In the genomic region with DNA sequence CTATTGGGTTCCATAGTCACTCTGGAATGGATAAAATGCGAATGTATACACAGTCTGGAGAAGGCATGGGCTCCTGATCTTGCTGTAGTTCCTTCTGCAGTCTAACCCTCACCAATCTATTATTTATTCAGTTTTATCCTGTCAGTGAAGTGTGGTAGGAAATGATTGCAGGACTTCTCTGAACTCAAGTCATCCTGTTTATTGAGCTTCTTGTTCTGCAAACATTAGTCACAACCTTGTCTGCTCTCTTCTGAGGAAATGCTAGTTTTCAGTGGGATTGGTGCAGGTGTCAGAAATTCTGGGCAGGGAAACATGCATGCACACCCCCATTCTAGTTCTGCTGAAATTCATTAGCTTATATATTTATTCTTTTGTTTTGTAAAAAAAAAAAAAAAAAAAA, we compare ENCODE assay signal across 26 cellular contexts.
DNase-seq lines count a peak whose midpoint lies in the region; ATAC-seq, FAIRE-seq and TF ChIP-seq lines count a peak whose summit lies in the region.
"Had no signal": no experiment of that assay in that cellular context is flagged by ENCODE, and none has a peak within 500 bp of the region (broad histone marks: within the 10 kb centered on the region; RNA-seq: fewer than 3 reads in every experiment).

No MANE protein-coding gene starts in this region.

- POLR2A ChIA-PET in PC-3 (lab: Charles Lee; ENCODE audit: unreplicated experiment): interaction anchor here (0.8 kb wide), 1 partner anchor 1502 kb away, joined by 3 read pairs; no protein-coding TSS in a partner anchor
- POLR2A ChIA-PET in endothelial cell of umbilical vein (lab: Charles Lee): no interaction called here

- DNase-seq in activated T-cell treated with anti-CD3 and anti-CD28 coated beads, Interleukin-2, amount 50 U/mL, for 72 hours: no peak
- DNase-seq in activated T-cell treated with anti-CD3 and anti-CD28 coated beads, Interleukin-2, amount 50 U/mL, for 1 hour: no peak
- DNase-seq in PC-3: peak; percentile 69
- peak; percentile 83 for DNase-seq in endothelial cell of umbilical vein (ENCODE audit: low read depth, low spot score)
- no peak for DNase-seq in stimulated activated effector memory CD8-positive, alpha-beta T cell treated with anti-CD3 and anti-CD28 coated beads, Interleukin-12 subunit alpha, Interleukin-12 subunit beta, amount 100 ng/mL, for 72 hours (ENCODE audit: low spot score in 2 of 2)
- no peak for DNase-seq in GM19240 (ENCODE audit: insufficient read length, low spot score)
- DNase-seq in pons (ENCODE audit: low spot score): no peak
- DNase-seq in left colon: no peak
- DNase-seq: ACHN; C1 segment of cervical spinal cord; CD8-positive, alpha-beta T cell; GOT3; MV-4-11; NCI-H1694; NCI-H2081; NCI-H2171; NCI-H446; NCI-H526; OCI-M1; Right ventricle myocardium superior had no signal

- no peaks in the 10 kb centered on the region for H3K36me3 ChIP-seq in PC-3 (ENCODE audit: low read depth, low read length)
- H3K36me3 ChIP-seq in endothelial cell of umbilical vein (ENCODE audit: control insufficient read depth in 2 of 2, extremely low read depth in 1 of 2, insufficient read depth in 2 of 2, low read length in 2 of 2): no peaks in the 10 kb centered on the region

- peak overlapping the region; percentile 33 for H3K4me2 ChIP-seq in PC-3 (ENCODE audit: low read length)
- peak overlapping the region; percentile 2 for H3K4me2 ChIP-seq in endothelial cell of umbilical vein (ENCODE audit: insufficient read depth, low read length)
- H3K4me2 ChIP-seq: KMS-11 had no signal

- H3K9me2 ChIP-seq in PC-3 (replicated peaks; ENCODE audit: low read length): no peaks in the 10 kb centered on the region

- no peak overlapping the region for H3K4me3 Mint-ChIP-seq in activated T-cell treated with anti-CD3 and anti-CD28 coated beads, Interleukin-2, amount 50 U/mL, for 72 hours
- no peak overlapping the region for H3K4me3 Mint-ChIP-seq in stimulated activated effector memory CD8-positive, alpha-beta T cell treated with anti-CD3 and anti-CD28 coated beads, Interleukin-12 subunit alpha, Interleukin-12 subunit beta, amount 100 ng/mL, for 72 hours
- H3K4me3 Mint-ChIP-seq: CD8-positive, alpha-beta T cell had no signal

- no peak overlapping the region for H3K4me3 ChIP-seq in PC-3 (ENCODE audit: low read length)
- H3K4me3 ChIP-seq in endothelial cell of umbilical vein (replicated peaks in 1 of 3; ENCODE audit: insufficient read depth in 1 of 3, low read depth in 1 of 3, low read length in 3 of 3): no peak overlapping the region

- CTCF ChIA-PET in PC-3 (lab: Charles Lee): interaction anchor here (0.6 to 1.1 kb wide), 2 partner anchors 27 to 46 kb away, joined by 3 to 11 read pairs; no protein-coding TSS in a partner anchor
- CTCF ChIA-PET in endothelial cell of umbilical vein (lab: Charles Lee): interaction anchor here (0.7 to 1.2 kb wide), 5 partner anchors 24 to 940 kb away, joined by 3 read pairs; no protein-coding TSS in a partner anchor

- BruUV-seq in PC-3 (replicated peaks; lab: Mats Ljungman, UMichigan) (no TSS peak), endothelial cell of umbilical vein (replicated peaks; lab: Mats Ljungman, UMichigan) (no TSS peak)

- peaks cover 3% of the 10 kb centered on the region for H3K4me1 Mint-ChIP-seq in activated T-cell treated with anti-CD3 and anti-CD28 coated beads, Interleukin-2, amount 50 U/mL, for 72 hours (ENCODE audit: low read depth)
- peaks cover 3% of the 10 kb centered on the region for H3K4me1 Mint-ChIP-seq in stimulated activated effector memory CD8-positive, alpha-beta T cell treated with anti-CD3 and anti-CD28 coated beads, Interleukin-12 subunit alpha, Interleukin-12 subunit beta, amount 100 ng/mL, for 72 hours

- H3K4me1 ChIP-seq in PC-3 (ENCODE audit: insufficient read depth, low read length) (peaks cover 58% of the 10 kb centered on the region), endothelial cell of umbilical vein (ENCODE audit: control insufficient read depth, extremely low read depth, insufficient read depth, low read length) (peaks cover 12% of the 10 kb centered on the region)

- peak; percentile 90 for FAIRE-seq in endothelial cell of umbilical vein (lab: Jason Lieb, UNC)
- FAIRE-seq: G401.6, GM12892, HTR-8/SVneo had no signal

- peaks cover 4 to 10% of the 10 kb centered on the region in 2 donors for H3K9me3 Mint-ChIP-seq in activated T-cell treated with anti-CD3 and anti-CD28 coated beads, Interleukin-2, amount 50 U/mL, for 72 hours
- no peaks in the 10 kb centered on the region for H3K9me3 Mint-ChIP-seq in stimulated activated effector memory CD8-positive, alpha-beta T cell treated with anti-CD3 and anti-CD28 coated beads, Interleukin-12 subunit alpha, Interleukin-12 subunit beta, amount 100 ng/mL, for 72 hours
- H3K9me3 Mint-ChIP-seq: CD8-positive, alpha-beta T cell had no signal

- peak overlapping the region; percentile 17 for H3K27ac Mint-ChIP-seq in activated T-cell treated with anti-CD3 and anti-CD28 coated beads, Interleukin-2, amount 50 U/mL, for 72 hours
- H3K27ac Mint-ChIP-seq in stimulated activated effector memory CD8-positive, alpha-beta T cell treated with anti-CD3 and anti-CD28 coated beads, Interleukin-12 subunit alpha, Interleukin-12 subunit beta, amount 100 ng/mL, for 72 hours: no peak overlapping the region
- H3K27ac Mint-ChIP-seq: CD8-positive, alpha-beta T cell had no signal

- H3K79me2 ChIP-seq in PC-3 (ENCODE audit: low read length): no peaks in the 10 kb centered on the region
- H3K79me2 ChIP-seq in endothelial cell of umbilical vein (ENCODE audit: control insufficient read depth, insufficient read depth, low read length): no peaks in the 10 kb centered on the region

- H3K9me1 ChIP-seq in endothelial cell of umbilical vein (replicated peaks; ENCODE audit: control insufficient read depth, extremely low read depth, insufficient read depth, low read length): no peaks in the 10 kb centered on the region

- H3K27ac ChIP-seq in PC-3 (ENCODE audit: low read length): peak overlapping the region; percentile 72
- H3K27ac ChIP-seq in endothelial cell of umbilical vein (ENCODE audit: insufficient read depth, low read depth, low read length): no peak overlapping the region
- H3K27ac ChIP-seq: 22Rv1, HL-60, KMS-11 had no signal

- peak in 1 of 2 donors; percentile 21 for ATAC-seq in activated T-cell treated with anti-CD3 and anti-CD28 coated beads, Interleukin-2, amount 50 U/mL, for 72 hours (replicated peaks in 1 of 2)
- ATAC-seq in PC-3: peak; percentile 65
- peak; percentile 16 for ATAC-seq in stimulated activated effector memory CD8-positive, alpha-beta T cell treated with anti-CD3 and anti-CD28 coated beads, Interleukin-12 subunit alpha, Interleukin-12 subunit beta, amount 100 ng/mL, for 72 hours
- no peak for ATAC-seq in left colon
- ATAC-seq: CD8-positive, alpha-beta T cell had no signal

- H2AFZ ChIP-seq in PC-3 (ENCODE audit: low read length): no peak overlapping the region
- no peak overlapping the region for H2AFZ ChIP-seq in endothelial cell of umbilical vein (ENCODE audit: low read depth, low read length)

- H3K9ac ChIP-seq in PC-3 (ENCODE audit: low read length) (peak overlapping the region; percentile 15), endothelial cell of umbilical vein (replicated peaks; ENCODE audit: extremely low read depth, insufficient read depth, low read length) (no peak overlapping the region)
- H3K9ac ChIP-seq: KMS-11 had no signal

- peaks cover 10% of the 10 kb centered on the region for H3K27me3 Mint-ChIP-seq in activated T-cell treated with anti-CD3 and anti-CD28 coated beads, Interleukin-2, amount 50 U/mL, for 72 hours (ENCODE audit: low read depth)

- TF ChIP-seq CTCF in PC-3 (conservative IDR thresholded peaks at IDR 0.05; ENCODE audit: low read depth, low read length) (no peak), endothelial cell of umbilical vein (IDR thresholded peaks at IDR 0.05; ENCODE audit: extremely low read depth in 1 of 2, insufficient read depth in 1 of 2, low read depth in 1 of 2, low read length in 2 of 2) (no peak)

- dilution Hi-C loops in endothelial cell of umbilical vein (cut with MboI; ENCODE audit: extremely low pct_ligation_motif_present, low sequenced_read_pairs): no loop called here

- H3K36me3 Mint-ChIP-seq in activated T-cell treated with anti-CD3 and anti-CD28 coated beads, Interleukin-2, amount 50 U/mL, for 72 hours (ENCODE audit: insufficient read depth in 2 of 2): peaks cover 7 to 10% of the 10 kb centered on the region in 2 donors
- no peaks in the 10 kb centered on the region for H3K36me3 Mint-ChIP-seq in stimulated activated effector memory CD8-positive, alpha-beta T cell treated with anti-CD3 and anti-CD28 coated beads, Interleukin-12 subunit alpha, Interleukin-12 subunit beta, amount 100 ng/mL, for 72 hours
- H3K36me3 Mint-ChIP-seq: CD8-positive, alpha-beta T cell had no signal

- no peaks in the 10 kb centered on the region for H3K9me3 ChIP-seq in PC-3 (ENCODE audit: low read length)
- no peaks in the 10 kb centered on the region for H3K9me3 ChIP-seq in endothelial cell of umbilical vein (replicated peaks; ENCODE audit: control insufficient read depth, insufficient read depth, low read length)

- H3F3A ChIP-seq in PC-3 (ENCODE audit: low read length, unreplicated experiment): no peaks in the 10 kb centered on the region

- TF ChIP-seq POLR2A in endothelial cell of umbilical vein (IDR thresholded peaks at IDR 0.05; ENCODE audit: low read depth, low read length): no peak

- intact Hi-C loops in PC-3 (cut with micrococcal nuclease): loop anchor here (10.0 kb wide), 1 partner anchor 366 kb away; no protein-coding TSS in a partner anchor
- intact Hi-C loops in endothelial cell of umbilical vein (cut with micrococcal nuclease): no loop called here
- intact Hi-C loops in left colon (cut with DNase I, micrococcal nuclease): no loop called here

- H3K27me3 ChIP-seq in PC-3 (ENCODE audit: low read length) (no peaks in the 10 kb centered on the region), endothelial cell of umbilical vein (ENCODE audit: control insufficient read depth in 2 of 2, insufficient read depth in 2 of 2, low read length in 2 of 2) (no peaks in the 10 kb centered on the region)

- H4K20me1 ChIP-seq in PC-3 (ENCODE audit: low read length) (no peaks in the 10 kb centered on the region), endothelial cell of umbilical vein (replicated peaks; ENCODE audit: control insufficient read depth, extremely low read depth, insufficient read depth, low read length) (no peaks in the 10 kb centered on the region)

TF ChIP-seq in endothelial cell of umbilical vein, 7 proteins besides CTCF, POLR2A, EP300 and RAD21:
- peak; percentile 50 for TF ChIP-seq JUN (IDR thresholded peaks at IDR 0.05; ENCODE audit: borderline replicate concordance, insufficient read depth, insufficient read length, low read depth)
- TF ChIP-seq POLR2AphosphoS5 (IDR thresholded peaks at IDR 0.05; ENCODE audit: insufficient read depth, low read depth, low read length): peak; percentile 57
- TF ChIP-seq MYC (IDR thresholded peaks at IDR 0.05; ENCODE audit: low read depth, low read length): no peak
- no peak for TF ChIP-seq EZH2 (IDR thresholded peaks at IDR 0.05; ENCODE audit: borderline replicate concordance, low read depth, low read length, severe bottlenecking)
- TF ChIP-seq FOS (IDR thresholded peaks at IDR 0.05; ENCODE audit: borderline replicate concordance, insufficient read depth, low read length): peak; percentile 23
- peak; percentile 66 for TF ChIP-seq GATA2 (IDR thresholded peaks at IDR 0.05; ENCODE audit: insufficient read depth, insufficient read length, low read depth, low read length)

Comparison
In these comparisons a context has a peak if more than half of its experiments do, and no peak if none do; other contexts are left out.
1. DNase-seq: peak in PC-3 (single experiment) and endothelial cell of umbilical vein (single experiment); none in activated T-cell treated with anti-CD3 and anti-CD28 coated beads, Interleukin-2, amount 50 U/mL, for 72 hours (0 of 2), activated T-cell treated with anti-CD3 and anti-CD28 coated beads, Interleukin-2, amount 50 U/mL, for 1 hour (single experiment), stimulated activated effector memory CD8-positive, alpha-beta T cell treated with anti-CD3 and anti-CD28 coated beads, Interleukin-12 subunit alpha, Interleukin-12 subunit beta, amount 100 ng/mL, for 72 hours (0 of 2), GM19240 (single experiment), pons (single experiment) and left colon (0 of 2).